Comparison of ENCODE assay signal across 15 cellular contexts in genomic region chr11:27528711-27529110, GRCh38.
"Had no signal": no experiment of that assay in that cellular context is flagged by ENCODE, and none has a peak within 500 bp of the region (broad histone marks: within the 10 kb centered on the region; RNA-seq: fewer than 3 reads in every experiment).

No MANE protein-coding gene starts in this region.

- H3K4me1 ChIP-seq: breast epithelium, gastrocnemius medialis, pancreas, tibial artery had no signal

- H3K27ac ChIP-seq: breast epithelium, gastrocnemius medialis, heart right ventricle, pancreas, tibial artery had no signal

- ATAC-seq: activated CD4-positive, CD25-positive, alpha-beta regulatory T cell treated with anti-CD3 and anti-CD28 coated beads, Interleukin-2, amount 50 U/mL, for 24 hours; activated naive CD8-positive, alpha-beta T cell treated with anti-CD3 and anti-CD28 coated beads, Interleukin-2, amount 50 U/mL, for 24 hours; effector memory CD8-positive, alpha-beta T cell; gastrocnemius medialis; heart right ventricle; left colon; naive thymus-derived CD4-positive, alpha-beta T cell; pancreas; stimulated activated naive B cell treated with anti-CD40 and anti-IgM and Interleukin-4, amounts not matched to agents 10 μg/mL and 1 μg/mL and 100 μg/mL, for 72 hours had no signal

- H3K9me3 ChIP-seq: breast epithelium, gastrocnemius medialis, heart right ventricle, pancreas, tibial artery had no signal

- DNase-seq: activated CD4-positive, alpha-beta T cell treated with anti-CD3 and anti-CD28 coated beads, Interleukin-2, amount 50 U/mL, for 4 hours; activated naive CD4-positive, alpha-beta T cell treated with anti-CD3 and anti-CD28 coated beads for 36 hours; activated naive CD8-positive, alpha-beta T cell treated with anti-CD3 and anti-CD28 coated beads, Interleukin-2, amount 50 U/mL, for 24 hours; aorta; dermis blood vessel endothelial cell; effector memory CD8-positive, alpha-beta T cell; gastrocnemius medialis; heart right ventricle; left colon; naive thymus-derived CD4-positive, alpha-beta T cell; pancreas; stimulated activated naive B cell treated with anti-CD40 and anti-IgM and Interleukin-4, amounts not matched to agents 10 μg/mL and 1 μg/mL and 100 μg/mL, for 72 hours; tibial artery had no signal

- H3K27me3 ChIP-seq: breast epithelium, gastrocnemius medialis, heart right ventricle, pancreas, tibial artery had no signal

- H3K36me3 ChIP-seq: breast epithelium, gastrocnemius medialis, heart right ventricle, pancreas, tibial artery had no signal

- H3K4me3 ChIP-seq: breast epithelium, gastrocnemius medialis, heart right ventricle, pancreas, tibial artery had no signal
